Comparison of ENCODE assay signal across 10 cellular contexts in genomic region chr10:3485287-3485686, GRCh38.
DNase-seq lines count a peak whose midpoint lies in the region; ATAC-seq and TF ChIP-seq lines count a peak whose summit lies in the region.
"Had no signal": no experiment of that assay in that cellular context is flagged by ENCODE, and none has a peak within 500 bp of the region (broad histone marks: within the 10 kb centered on the region; RNA-seq: fewer than 3 reads in every experiment).

No MANE protein-coding gene starts in this region.

- no CpG with 5 or more reads among the region's 8 CpGs for WGBS in trophoblast cell (ENCODE audit: extremely low coverage, insufficient coverage, insufficient read length)

- H3K79me1 ChIP-seq in trophoblast cell (ENCODE audit: low read length): peaks cover 25% of the 10 kb centered on the region

- H2BK120ac ChIP-seq in trophoblast cell (ENCODE audit: insufficient read depth, low read length, poor library complexity): peak overlapping the region; percentile 62

- ATAC-seq in HG02759 (IDR thresholded peaks at IDR 0.05; ENCODE audit: unreplicated experiment): peak; percentile 47
- ATAC-seq: activated CD8-positive, alpha-beta T cell treated with anti-CD3 and anti-CD28 coated beads, Interleukin-2, amount 10 ng/mL, durations not matched to agents 7 days and 5 days had no signal

- peak overlapping the region; percentile 63 for H4K91ac ChIP-seq in trophoblast cell (ENCODE audit: low read depth, low read length)

- H3K23ac ChIP-seq in trophoblast cell (ENCODE audit: low read length): no peak overlapping the region

- H2BK5ac ChIP-seq in trophoblast cell (ENCODE audit: low read depth, low read length, poor library complexity): peak overlapping the region; percentile 8

- no peaks in the 10 kb centered on the region for H3K79me2 ChIP-seq in trophoblast cell (ENCODE audit: control insufficient read depth, insufficient read depth, low read length, poor library complexity)

- no peak overlapping the region for H3K14ac ChIP-seq in trophoblast cell (ENCODE audit: low read length)

- TF ChIP-seq CTCF in Peyer's patch (IDR thresholded peaks at IDR 0.05): no peak

- H3K4ac ChIP-seq in trophoblast cell (ENCODE audit: low read depth, low read length): no peak overlapping the region

- no peak overlapping the region for H3K4me2 ChIP-seq in trophoblast cell (ENCODE audit: low read length)

- H3K4me3 ChIP-seq in Peyer's patch (peak overlapping the region in 2 of 4 donors; percentile 25 to 35), trophoblast cell (ENCODE audit: low read depth, low read length) (no peak overlapping the region)

- no peaks in the 10 kb centered on the region for H3K27me3 ChIP-seq in Peyer's patch
- H3K27me3 ChIP-seq in trophoblast cell (ENCODE audit: insufficient read depth, low read length): no peaks in the 10 kb centered on the region

- TF ChIP-seq POLR2A in Peyer's patch (IDR thresholded peaks at IDR 0.05): no peak

- DNase-seq in SKM-1 treated with dmso at 0.1 percent for 144 hours (lab: John Stamatoyannopoulos, UW; ENCODE audit: unreplicated experiment) (peak; percentile 57), SKM-1 (lab: John Stamatoyannopoulos, UW; ENCODE audit: unreplicated experiment) (no peak), Peyer's patch (peak in 2 of 3 donors; percentile 65 to 67), trophoblast cell (peak in 1 of 2 donors; percentile 41), EL (no peak)
- no peak for DNase-seq in activated CD8-positive, alpha-beta memory T cell treated with anti-CD3 and anti-CD28 coated beads, Interleukin-2, amount 50 U/mL, for 4 hours
- DNase-seq in activated CD4-positive, alpha-beta T cell treated with anti-CD3 and anti-CD28 coated beads for 1 hour: no peak
- DNase-seq: activated CD8-positive, alpha-beta T cell treated with anti-CD3 and anti-CD28 coated beads, Interleukin-2, amount 10 ng/mL, durations not matched to agents 7 days and 5 days; NCI-H82 had no signal

- H3K18ac ChIP-seq in trophoblast cell (ENCODE audit: low read length): no peak overlapping the region

- H3K4me1 ChIP-seq in Peyer's patch (peaks cover 0 to 35% (median 6%) of the 10 kb centered on the region in 4 donors), trophoblast cell (ENCODE audit: control insufficient read depth in 1 of 2, insufficient read depth in 2 of 2, low read length in 2 of 2) (peaks cover 29 to 44% of the 10 kb centered on the region in 2 experiments)

- peak overlapping the region; percentile 8 for H2AK5ac ChIP-seq in trophoblast cell (ENCODE audit: low read length)

- no peak overlapping the region for H4K12ac ChIP-seq in trophoblast cell (ENCODE audit: low read depth, low read length)

- H3K9ac ChIP-seq in trophoblast cell (ENCODE audit: low read length): no peak overlapping the region

- peak overlapping the region; percentile 69 for H2BK12ac ChIP-seq in trophoblast cell (ENCODE audit: low read length)

- H4K8ac ChIP-seq in trophoblast cell (ENCODE audit: low read depth, low read length): no peak overlapping the region

- H3K9me3 ChIP-seq in Peyer's patch (no peaks in the 10 kb centered on the region), trophoblast cell (ENCODE audit: insufficient read depth, low read depth, low read length) (no peaks in the 10 kb centered on the region)

- H2AFZ ChIP-seq in trophoblast cell (ENCODE audit: insufficient read depth, low read length, poor library complexity): no peak overlapping the region

- H3K36me3 ChIP-seq in Peyer's patch (no peaks in the 10 kb centered on the region), trophoblast cell (ENCODE audit: control insufficient read depth in 1 of 2, insufficient read depth in 2 of 2, low read length in 2 of 2) (no peaks in the 10 kb centered on the region)

- H3K27ac ChIP-seq in Peyer's patch (peak overlapping the region; percentile 15 to 79 (median 72)), trophoblast cell (ENCODE audit: low read depth, low read length) (no peak overlapping the region)

Comparison
In these comparisons a context has a peak if more than half of its experiments do, and no peak if none do; other contexts are left out.
1. DNase-seq: peak in SKM-1 treated with dmso at 0.1 percent for 144 hours (single experiment) and Peyer's patch (2 of 3); none in SKM-1 (single experiment), activated CD8-positive, alpha-beta memory T cell treated with anti-CD3 and anti-CD28 coated beads, Interleukin-2, amount 50 U/mL, for 4 hours (single experiment), EL (single experiment) and activated CD4-positive, alpha-beta T cell treated with anti-CD3 and anti-CD28 coated beads for 1 hour (single experiment).